Comparison of ENCODE assay signal across 8 cellular contexts in genomic region chr12:43835264-43835655, GRCh38. TPM values are rescaled to one million over a fixed set of nuclear protein-coding genes. Genes with fewer than 3 reads are reported as not detected.
A peak's percentile ranks its signal among the peaks of the same experiment; 100 is the strongest.
DNase-seq lines count a peak whose midpoint lies in the region; ATAC-seq and TF ChIP-seq lines count a peak whose summit lies in the region.

No MANE protein-coding gene starts in this region.

- peak; percentile 9 for ATAC-seq in HG03159 (IDR thresholded peaks at IDR 0.05; ENCODE audit: unreplicated experiment)
- peak; percentile 0 to 1 for ATAC-seq in activated naive CD4-positive, alpha-beta T cell treated with anti-CD3 and anti-CD28 coated beads, Interleukin-2, amount 50 U/mL, for 72 hours
- peak; percentile 11 for ATAC-seq in stimulated activated naive CD8-positive, alpha-beta T cell treated with anti-CD3 and anti-CD28 coated beads, Interleukin-15, amount 100 ng/mL, for 72 hours
- no peak for ATAC-seq in GM21529 (IDR thresholded peaks at IDR 0.05; ENCODE audit: unreplicated experiment)

- peak overlapping the region; percentile 24 for H3K9ac ChIP-seq in iPS-15b (ENCODE audit: low read depth, low read length)

- no peaks in the 10 kb centered on the region for H3K9me3 Mint-ChIP-seq in activated T-cell treated with anti-CD3 and anti-CD28 coated beads, Interleukin-2, amount 50 U/mL, for 24 hours
- H3K9me3 Mint-ChIP-seq in activated naive CD4-positive, alpha-beta T cell treated with anti-CD3 and anti-CD28 coated beads, Interleukin-2, amount 50 U/mL, for 72 hours: no peaks in the 10 kb centered on the region
- no peaks in the 10 kb centered on the region for H3K9me3 Mint-ChIP-seq in stimulated activated naive CD8-positive, alpha-beta T cell treated with anti-CD3 and anti-CD28 coated beads, Interleukin-15, amount 100 ng/mL, for 72 hours

- no peak for DNase-seq in activated T-cell treated with anti-CD3 and anti-CD28 coated beads, Interleukin-2, amount 50 U/mL, for 24 hours
- no peak for DNase-seq in activated T-cell treated with anti-CD3 and anti-CD28 coated beads, Interleukin-2, amount 50 U/mL, for 48 hours
- DNase-seq in activated naive CD4-positive, alpha-beta T cell treated with anti-CD3 and anti-CD28 coated beads, Interleukin-2, amount 50 U/mL, for 72 hours (ENCODE audit: low spot score in 2 of 2): peak in 1 of 2 donors; percentile 7
- no peak for DNase-seq in stimulated activated naive CD8-positive, alpha-beta T cell treated with anti-CD3 and anti-CD28 coated beads, Interleukin-15, amount 100 ng/mL, for 72 hours
- no peak for DNase-seq in GM20000 (ENCODE audit: low spot score)

- no peaks in the 10 kb centered on the region for H3K9me3 ChIP-seq in iPS-15b (ENCODE audit: control insufficient read depth, insufficient read depth, low read length)

- TF ChIP-seq CTCF in GM20000 (IDR thresholded peaks at IDR 0.05; ENCODE audit: extremely low read depth, missing control alignments): no peak

- H3K36me3 ChIP-seq in iPS-15b (ENCODE audit: control insufficient read depth, insufficient read depth, low read length): no peaks in the 10 kb centered on the region

- peaks cover 30% of the 10 kb centered on the region for H3K27me3 ChIP-seq in iPS-15b (ENCODE audit: control insufficient read depth, insufficient read depth, low read length)

- H3K4me3 Mint-ChIP-seq in activated T-cell treated with anti-CD3 and anti-CD28 coated beads, Interleukin-2, amount 50 U/mL, for 24 hours: peak overlapping the region; percentile 75
- H3K4me3 Mint-ChIP-seq in stimulated activated naive CD8-positive, alpha-beta T cell treated with anti-CD3 and anti-CD28 coated beads, Interleukin-15, amount 100 ng/mL, for 72 hours: peak overlapping the region; percentile 70 to 85

- H3K4me1 Mint-ChIP-seq in activated T-cell treated with anti-CD3 and anti-CD28 coated beads, Interleukin-2, amount 50 U/mL, for 24 hours (ENCODE audit: low read depth): peaks cover 55% of the 10 kb centered on the region
- peaks cover 60% of the 10 kb centered on the region for H3K4me1 Mint-ChIP-seq in stimulated activated naive CD8-positive, alpha-beta T cell treated with anti-CD3 and anti-CD28 coated beads, Interleukin-15, amount 100 ng/mL, for 72 hours

- peaks cover 3% of the 10 kb centered on the region for H3K4me1 ChIP-seq in iPS-15b (ENCODE audit: control insufficient read depth, insufficient read depth, low read length)

- peak overlapping the region; percentile 59 for H3K4me3 ChIP-seq in iPS-15b (ENCODE audit: low read depth, low read length)

- no peaks in the 10 kb centered on the region for H3K36me3 Mint-ChIP-seq in activated T-cell treated with anti-CD3 and anti-CD28 coated beads, Interleukin-2, amount 50 U/mL, for 24 hours (ENCODE audit: low read depth)
- H3K36me3 Mint-ChIP-seq in activated naive CD4-positive, alpha-beta T cell treated with anti-CD3 and anti-CD28 coated beads, Interleukin-2, amount 50 U/mL, for 72 hours: no peaks in the 10 kb centered on the region

- peak overlapping the region; percentile 84 for H3K27ac Mint-ChIP-seq in activated T-cell treated with anti-CD3 and anti-CD28 coated beads, Interleukin-2, amount 50 U/mL, for 24 hours
- H3K27ac Mint-ChIP-seq in activated naive CD4-positive, alpha-beta T cell treated with anti-CD3 and anti-CD28 coated beads, Interleukin-2, amount 50 U/mL, for 72 hours: peak overlapping the region in 1 of 2 donors; percentile 13
- H3K27ac Mint-ChIP-seq in stimulated activated naive CD8-positive, alpha-beta T cell treated with anti-CD3 and anti-CD28 coated beads, Interleukin-15, amount 100 ng/mL, for 72 hours: no peak overlapping the region

- no peaks in the 10 kb centered on the region for H3K27me3 Mint-ChIP-seq in activated T-cell treated with anti-CD3 and anti-CD28 coated beads, Interleukin-2, amount 50 U/mL, for 24 hours
- no peaks in the 10 kb centered on the region for H3K27me3 Mint-ChIP-seq in stimulated activated naive CD8-positive, alpha-beta T cell treated with anti-CD3 and anti-CD28 coated beads, Interleukin-15, amount 100 ng/mL, for 72 hours

RNA-seq across cellular contexts. Expression of gene TMEM117, which starts 0.6 kb away (rescaled TPM):
- 1 to 10 TPM; 1.5 to 2.8 TPM for total RNA-seq in activated naive CD4-positive, alpha-beta T cell treated with anti-CD3 and anti-CD28 coated beads, Interleukin-2, amount 50 U/mL, for 72 hours

RNA-seq across cellular contexts. Expression of gene TWF1, which starts 29.1 kb away (rescaled TPM):
- total RNA-seq in activated naive CD4-positive, alpha-beta T cell treated with anti-CD3 and anti-CD28 coated beads, Interleukin-2, amount 50 U/mL, for 72 hours: 10 to 100 TPM; 17.2 to 28.2 TPM
